Comparison of ENCODE assay signal across 15 cellular contexts in genomic region chr6:128599036-128599435, GRCh38.
DNase-seq lines count a peak whose midpoint lies in the region; ATAC-seq, FAIRE-seq and TF ChIP-seq lines count a peak whose summit lies in the region.
"Had no signal": no experiment of that assay in that cellular context is flagged by ENCODE, and none has a peak within 500 bp of the region (broad histone marks: within the 10 kb centered on the region; RNA-seq: fewer than 3 reads in every experiment).

No MANE protein-coding gene starts in this region.

- H3K36me3 ChIP-seq in RWPE2 (ENCODE audit: low read depth) = no peaks in the 10 kb centered on the region
- H3K36me3 ChIP-seq: BLaER1 had no signal

- H3K4me1 Mint-ChIP-seq in HFFc6 (ENCODE audit: low read depth) (peaks cover 79% of the 10 kb centered on the region), H9 (peaks cover 8 to 12% of the 10 kb centered on the region in 2 experiments)

- TF ChIP-seq CTCF in HFFc6 (IDR thresholded peaks at IDR 0.05) (no peak), RWPE2 (IDR thresholded peaks at IDR 0.05; ENCODE audit: poor library complexity, severe bottlenecking) (no peak), H9 (conservative IDR thresholded peaks at IDR 0.05) (no peak)

- H2BK20ac ChIP-seq in H9 (ENCODE audit: low read depth, low read length, poor library complexity, severe bottlenecking) = no peak overlapping the region

- peak overlapping the region; percentile 97 for H3K27ac ChIP-seq in RWPE2 (ENCODE audit: poor library complexity, severe bottlenecking)
- no peak overlapping the region for H3K27ac ChIP-seq in H9 (ENCODE audit: insufficient read length, low read depth, low read length)
- H3K27ac ChIP-seq: 22Rv1, BLaER1 had no signal

- H3K18ac ChIP-seq in H9 (ENCODE audit: insufficient read length, low read depth, low read length) = no peak overlapping the region

- ATAC-seq in RWPE2 (ENCODE audit: low read depth) (peak; percentile 2; the same call in 1 of the 3 replicates), GM21381 (IDR thresholded peaks at IDR 0.05; ENCODE audit: unreplicated experiment) (no peak)

- no peak overlapping the region for H3K14ac ChIP-seq in H9 (ENCODE audit: insufficient read depth, low read length)

- peak; percentile 56 for FAIRE-seq in islet of Langerhans (lab: Jason Lieb, UNC)

- no peak overlapping the region for H2AFZ ChIP-seq in H9 (ENCODE audit: low read length)

- H3K4me3 ChIP-seq in RWPE2 (ENCODE audit: severe bottlenecking) = no peak overlapping the region
- H3K4me3 ChIP-seq: BLaER1 had no signal

- no peak overlapping the region for H3K4me2 ChIP-seq in H9 (ENCODE audit: insufficient read depth, insufficient read length, low read length)

- no peak overlapping the region for H3T11ph ChIP-seq in H9 (ENCODE audit: low read length)

- no peaks in the 10 kb centered on the region for H4K20me1 ChIP-seq in H9 (ENCODE audit: control insufficient read depth, insufficient read depth, insufficient read length)
- H4K20me1 ChIP-seq: BLaER1 had no signal

- H3K9me3 ChIP-seq in RWPE2 (ENCODE audit: severe bottlenecking) = no peaks in the 10 kb centered on the region
- no peaks in the 10 kb centered on the region for H3K9me3 ChIP-seq in H9 (ENCODE audit: control insufficient read depth, low read depth, low read length)
- H3K9me3 ChIP-seq: BLaER1 had no signal

- H3K27ac Mint-ChIP-seq in HFFc6 = peak overlapping the region; percentile 98
- H3K27ac Mint-ChIP-seq in H9 = no peak overlapping the region

- H3K79me1 ChIP-seq in H9 (ENCODE audit: insufficient read depth, low read depth, low read length, poor library complexity, severe bottlenecking) = no peaks in the 10 kb centered on the region

- H4K5ac ChIP-seq in H9 (ENCODE audit: insufficient read length, low read depth, low read length) = no peak overlapping the region

- H3K27me3 Mint-ChIP-seq in HFFc6 (ENCODE audit: insufficient read depth) = no peaks in the 10 kb centered on the region; the same call in 1 of the 2 replicates
- no peaks in the 10 kb centered on the region; the same call in 1 of the 2 replicates for H3K27me3 Mint-ChIP-seq in H9 (ENCODE audit: low read depth)

- H2AK5ac ChIP-seq in H9 (ENCODE audit: insufficient read length, low read length) = no peak overlapping the region

- no peak overlapping the region for H4K8ac ChIP-seq in H9 (replicated peaks; ENCODE audit: insufficient read length, low read depth, low read length)

- H3K23me2 ChIP-seq in H9 (ENCODE audit: insufficient read length, low read depth, low read length, poor library complexity, severe bottlenecking) = no peaks in the 10 kb centered on the region

- H3K4me1 ChIP-seq in RWPE2 (ENCODE audit: insufficient read depth, poor library complexity, severe bottlenecking) (peaks cover 56% of the 10 kb centered on the region), H9 (ENCODE audit: insufficient read depth, low read length) (no peaks in the 10 kb centered on the region; the same call in 1 of the 2 replicates)

- H3K9ac ChIP-seq in H9 (ENCODE audit: extremely low read depth, insufficient read length, low read length) = no peak overlapping the region
- H3K9ac ChIP-seq: BLaER1 had no signal

- H3K36me3 Mint-ChIP-seq in HFFc6 (ENCODE audit: low read depth) (peaks cover 12% of the 10 kb centered on the region; the same call in 1 of the 2 replicates), H9 (ENCODE audit: insufficient read depth in 1 of 3, low read depth in 3 of 3) (no peaks in the 10 kb centered on the region)

- no peak overlapping the region for H2BK5ac ChIP-seq in H9 (ENCODE audit: insufficient read length, low read length)

- no peak overlapping the region for H3K56ac ChIP-seq in H9 (ENCODE audit: insufficient read length, low read depth, low read length)

- DNase-seq in DMS153 treated with DMSO at 0.1 percent for 48 hours (lab: John Stamatoyannopoulos, UW; ENCODE audit: unreplicated experiment) (peak; percentile 13), DMS153 (lab: John Stamatoyannopoulos, UW) (no peak), HFFc6 (no peak), RWPE2 (ENCODE audit: low spot score) (no peak), iPS-NIHi7 (ENCODE audit: extremely low spot score) (no peak), H9 (no peak)
- DNase-seq: DMS 273 treated with DMSO at 0.1 percent for 48 hours, H7, Karpas-422, NCI-H1436, NCI-H82 had no signal

- H3K9me3 Mint-ChIP-seq in HFFc6 (no peaks in the 10 kb centered on the region), H9 (no peaks in the 10 kb centered on the region; a peak in 1 of 5 replicates)

- H3K79me2 ChIP-seq in H9 (ENCODE audit: insufficient read depth, low read length) = no peaks in the 10 kb centered on the region

- H2BK12ac ChIP-seq in H9 (ENCODE audit: insufficient read length, low read depth, low read length) = no peak overlapping the region

- H4K91ac ChIP-seq in H9 (ENCODE audit: insufficient read length, low read depth, low read length) = no peak overlapping the region

- H3K4me3 Mint-ChIP-seq in HFFc6 = no peak overlapping the region; the same call in 1 of the 2 replicates
- H3K4me3 Mint-ChIP-seq in H9 = no peak overlapping the region

- H2BK120ac ChIP-seq in H9 (ENCODE audit: low read depth, low read length, poor library complexity, severe bottlenecking) = no peak overlapping the region

- H3K4ac ChIP-seq in H9 (ENCODE audit: low read depth, low read length) = no peak overlapping the region

- H3K27me3 ChIP-seq in RWPE2 (ENCODE audit: insufficient read depth, poor library complexity, severe bottlenecking) (no peaks in the 10 kb centered on the region), H9 (ENCODE audit: insufficient read depth, low read length) (no peaks in the 10 kb centered on the region)
- H3K27me3 ChIP-seq: BLaER1 had no signal

- no CpG with 5 or more reads among the region's 2 CpGs for WGBS in H9 (ENCODE audit: extremely low coverage, insufficient read length, low lambda C conversion rate)

- H3K23ac ChIP-seq in H9 (ENCODE audit: insufficient read length, low read depth, low read length) = no peak overlapping the region

- H2BK15ac ChIP-seq in H9 (ENCODE audit: low read depth, low read length) = no peak overlapping the region
